In the genomic region with DNA sequence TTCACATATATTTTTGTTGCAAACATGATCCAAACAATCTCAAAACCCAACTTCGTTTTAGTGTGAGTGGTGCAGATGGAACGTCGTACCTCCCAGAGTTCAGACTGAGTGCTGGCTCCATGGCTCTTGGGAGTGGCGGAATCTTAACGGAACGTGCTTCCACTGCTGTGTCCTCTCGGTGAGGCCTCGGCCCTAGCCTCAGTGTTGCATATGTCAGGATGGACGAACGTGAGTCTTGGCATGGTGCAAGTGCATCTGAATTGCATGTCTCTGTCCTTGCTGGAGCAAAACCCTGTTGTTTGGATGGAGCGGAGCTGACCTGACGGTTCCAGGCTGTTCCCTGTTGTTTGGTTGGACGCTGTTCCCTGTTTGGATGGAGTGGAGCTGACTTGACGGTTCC, we compare ENCODE assay signal across 22 cellular contexts.
"Had no signal": no experiment of that assay in that cellular context is flagged by ENCODE, and none has a peak within 500 bp of the region (broad histone marks: within the 10 kb centered on the region; RNA-seq: fewer than 3 reads in every experiment).

No MANE protein-coding gene starts in this region.

- H3K4me1 ChIP-seq: colonic mucosa, sigmoid colon, suprapubic skin had no signal

- H3K27me3 ChIP-seq: colonic mucosa, esophagus squamous epithelium, heart right ventricle, pancreas, sigmoid colon, suprapubic skin had no signal

- ATAC-seq: left colon; naive thymus-derived CD4-positive, alpha-beta T cell; pancreas; stimulated activated naive CD8-positive, alpha-beta T cell treated with anti-CD3 and anti-CD28 coated beads, Interleukin-15, amount 100 ng/mL, for 72 hours had no signal

- H3K9me3 ChIP-seq: colonic mucosa, esophagus squamous epithelium, pancreas, suprapubic skin had no signal

- H3K36me3 ChIP-seq: colonic mucosa, pancreas, sigmoid colon, suprapubic skin had no signal

- H3K4me3 ChIP-seq: colonic mucosa, esophagus squamous epithelium, heart right ventricle, lung, pancreas, sigmoid colon, suprapubic skin had no signal

- H3K27ac ChIP-seq: colonic mucosa, esophagus squamous epithelium, heart right ventricle, pancreas, sigmoid colon, suprapubic skin had no signal

- DNase-seq: colonic mucosa; effector CD8-positive, alpha-beta T cell; esophagus squamous epithelium; foreskin melanocyte; glutamatergic neuron; heart right ventricle; hippocampal formation; immature natural killer cell; kidney glomerular epithelial cell; left colon; mesenchymal stem cell; midbrain; naive thymus-derived CD4-positive, alpha-beta T cell; occipital lobe; pancreas; sigmoid colon; stimulated activated CD4-positive, alpha-beta T cell treated with anti-CD3 and anti-CD28 coated beads, Interleukin-4, amount 100 ng/mL, for 4 hours; stimulated activated naive CD4-positive, alpha-beta T cell; stimulated activated naive CD8-positive, alpha-beta T cell treated with anti-CD3 and anti-CD28 coated beads, Interleukin-15, amount 100 ng/mL, for 72 hours; trophoblast cell had no signal
